ENCODE assay signal across 1 cellular context in the genomic region with DNA sequence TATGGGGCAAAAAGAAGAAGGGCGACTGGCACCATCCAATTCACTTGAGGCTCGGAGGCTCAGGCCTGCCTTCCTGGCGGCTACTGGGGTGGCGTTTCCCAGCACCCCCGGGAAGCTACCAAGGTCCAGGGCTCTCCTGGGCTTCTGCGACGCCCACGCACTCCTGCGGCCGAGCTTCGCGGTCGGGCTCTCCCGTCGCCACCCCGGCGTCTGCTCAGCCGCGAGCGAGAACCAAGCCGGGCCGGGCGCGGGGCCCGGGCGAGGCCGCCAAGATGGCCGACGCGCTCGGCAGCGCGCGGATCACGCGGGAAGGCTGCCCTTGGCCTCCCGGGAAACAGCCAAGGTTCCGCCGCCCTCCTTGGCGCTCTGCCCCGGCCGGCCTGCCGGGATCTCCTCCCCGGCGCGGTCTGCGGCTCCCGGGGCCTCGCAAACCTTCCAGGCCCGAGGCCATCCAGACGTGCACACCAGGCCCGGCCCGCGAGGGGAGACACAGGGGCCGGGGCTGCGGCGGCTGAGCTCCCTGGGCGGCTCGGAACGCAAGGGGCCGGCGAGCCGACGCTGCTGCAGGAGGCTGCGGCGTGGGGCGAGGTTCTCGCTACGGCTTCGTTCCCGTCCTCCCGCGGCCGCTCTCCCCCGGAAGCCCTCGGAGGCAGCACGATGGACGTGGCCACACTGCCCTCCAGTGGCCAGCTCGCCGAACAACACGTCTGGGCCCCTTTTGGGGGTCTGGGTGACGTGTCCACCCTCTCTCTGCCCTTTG.
A peak's percentile ranks its signal among the peaks of the same experiment; 100 is the strongest.
TF ChIP-seq lines count a peak whose summit lies in the region.

No MANE protein-coding gene starts in this region.

TF ChIP-seq in K562, 482 proteins besides CTCF, POLR2A, EP300 and RAD21 (continued from another document and continues in another):
- TF ChIP-seq, protein P1, sequence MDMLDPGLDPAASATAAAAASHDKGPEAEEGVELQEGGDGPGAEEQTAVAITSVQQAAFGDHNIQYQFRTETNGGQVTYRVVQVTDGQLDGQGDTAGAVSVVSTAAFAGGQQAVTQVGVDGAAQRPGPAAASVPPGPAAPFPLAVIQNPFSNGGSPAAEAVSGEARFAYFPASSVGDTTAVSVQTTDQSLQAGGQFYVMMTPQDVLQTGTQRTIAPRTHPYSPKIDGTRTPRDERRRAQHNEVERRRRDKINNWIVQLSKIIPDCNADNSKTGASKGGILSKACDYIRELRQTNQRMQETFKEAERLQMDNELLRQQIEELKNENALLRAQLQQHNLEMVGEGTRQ (CRISPR knock-in tag; IDR thresholded peaks at IDR 0.05): no peak
- TF ChIP-seq KLF1 (tag; IDR thresholded peaks at IDR 0.05) (no peak; the same call in 1 of the 2 replicates), SMAD2 (IDR thresholded peaks at IDR 0.05; ENCODE audit: low read depth, low read length) (no peak), C11orf30 (IDR thresholded peaks at IDR 0.05; ENCODE audit: low read depth) (no peak), MAFG (tag; conservative IDR thresholded peaks at IDR 0.05) (no peak), MTA1 (IDR thresholded peaks at IDR 0.05; ENCODE audit: borderline replicate concordance) (no peak), MCM2 (IDR thresholded peaks at IDR 0.05; ENCODE audit: low read depth) (no peak), TEAD4 (IDR thresholded peaks at IDR 0.05; ENCODE audit: low read length) (no peak), TEAD4 (CRISPR knock-in tag; IDR thresholded peaks at IDR 0.05; ENCODE audit: borderline replicate concordance) (peak; percentile 79), TAF7 (tag; IDR thresholded peaks at IDR 0.05) (no peak), SRF (CRISPR knock-in tag; IDR thresholded peaks at IDR 0.05) (no peak), GATAD2B (IDR thresholded peaks at IDR 0.05; ENCODE audit: borderline replicate concordance) (no peak; the same call in 1 of the 2 replicates), POLR3A (IDR thresholded peaks at IDR 0.05; ENCODE audit: borderline replicate concordance, extremely low read depth, insufficient read depth, insufficient read length) (no peak), BMI1 (IDR thresholded peaks at IDR 0.05; ENCODE audit: low read length) (no peak), ZNF707 (CRISPR knock-in tag; conservative IDR thresholded peaks at IDR 0.05) (no peak), ELF1 (tag; IDR thresholded peaks at IDR 0.05) (peak; percentile 80), SMARCA4 (IDR thresholded peaks at IDR 0.05) (no peak), STAT5A (IDR thresholded peaks at IDR 0.05; ENCODE audit: borderline replicate concordance, low read length) (no peak), ZNF133 (CRISPR knock-in tag; IDR thresholded peaks at IDR 0.05) (no peak), ASH1L (IDR thresholded peaks at IDR 0.05; ENCODE audit: borderline replicate concordance, low read depth, partially characterized antibody) (no peak), RFX7 (CRISPR knock-in tag; IDR thresholded peaks at IDR 0.05) (no peak), PTBP1 (IDR thresholded peaks at IDR 0.05; ENCODE audit: low read depth, low read length) (no peak), ZBED1 (IDR thresholded peaks at IDR 0.05) (no peak), SRSF3 (IDR thresholded peaks at IDR 0.05; ENCODE audit: insufficient read depth, low read length) (no peak), EZH2 (IDR thresholded peaks at IDR 0.05; ENCODE audit: borderline replicate concordance, low read depth, low read length) (no peak)
- TF ChIP-seq, protein P2, sequence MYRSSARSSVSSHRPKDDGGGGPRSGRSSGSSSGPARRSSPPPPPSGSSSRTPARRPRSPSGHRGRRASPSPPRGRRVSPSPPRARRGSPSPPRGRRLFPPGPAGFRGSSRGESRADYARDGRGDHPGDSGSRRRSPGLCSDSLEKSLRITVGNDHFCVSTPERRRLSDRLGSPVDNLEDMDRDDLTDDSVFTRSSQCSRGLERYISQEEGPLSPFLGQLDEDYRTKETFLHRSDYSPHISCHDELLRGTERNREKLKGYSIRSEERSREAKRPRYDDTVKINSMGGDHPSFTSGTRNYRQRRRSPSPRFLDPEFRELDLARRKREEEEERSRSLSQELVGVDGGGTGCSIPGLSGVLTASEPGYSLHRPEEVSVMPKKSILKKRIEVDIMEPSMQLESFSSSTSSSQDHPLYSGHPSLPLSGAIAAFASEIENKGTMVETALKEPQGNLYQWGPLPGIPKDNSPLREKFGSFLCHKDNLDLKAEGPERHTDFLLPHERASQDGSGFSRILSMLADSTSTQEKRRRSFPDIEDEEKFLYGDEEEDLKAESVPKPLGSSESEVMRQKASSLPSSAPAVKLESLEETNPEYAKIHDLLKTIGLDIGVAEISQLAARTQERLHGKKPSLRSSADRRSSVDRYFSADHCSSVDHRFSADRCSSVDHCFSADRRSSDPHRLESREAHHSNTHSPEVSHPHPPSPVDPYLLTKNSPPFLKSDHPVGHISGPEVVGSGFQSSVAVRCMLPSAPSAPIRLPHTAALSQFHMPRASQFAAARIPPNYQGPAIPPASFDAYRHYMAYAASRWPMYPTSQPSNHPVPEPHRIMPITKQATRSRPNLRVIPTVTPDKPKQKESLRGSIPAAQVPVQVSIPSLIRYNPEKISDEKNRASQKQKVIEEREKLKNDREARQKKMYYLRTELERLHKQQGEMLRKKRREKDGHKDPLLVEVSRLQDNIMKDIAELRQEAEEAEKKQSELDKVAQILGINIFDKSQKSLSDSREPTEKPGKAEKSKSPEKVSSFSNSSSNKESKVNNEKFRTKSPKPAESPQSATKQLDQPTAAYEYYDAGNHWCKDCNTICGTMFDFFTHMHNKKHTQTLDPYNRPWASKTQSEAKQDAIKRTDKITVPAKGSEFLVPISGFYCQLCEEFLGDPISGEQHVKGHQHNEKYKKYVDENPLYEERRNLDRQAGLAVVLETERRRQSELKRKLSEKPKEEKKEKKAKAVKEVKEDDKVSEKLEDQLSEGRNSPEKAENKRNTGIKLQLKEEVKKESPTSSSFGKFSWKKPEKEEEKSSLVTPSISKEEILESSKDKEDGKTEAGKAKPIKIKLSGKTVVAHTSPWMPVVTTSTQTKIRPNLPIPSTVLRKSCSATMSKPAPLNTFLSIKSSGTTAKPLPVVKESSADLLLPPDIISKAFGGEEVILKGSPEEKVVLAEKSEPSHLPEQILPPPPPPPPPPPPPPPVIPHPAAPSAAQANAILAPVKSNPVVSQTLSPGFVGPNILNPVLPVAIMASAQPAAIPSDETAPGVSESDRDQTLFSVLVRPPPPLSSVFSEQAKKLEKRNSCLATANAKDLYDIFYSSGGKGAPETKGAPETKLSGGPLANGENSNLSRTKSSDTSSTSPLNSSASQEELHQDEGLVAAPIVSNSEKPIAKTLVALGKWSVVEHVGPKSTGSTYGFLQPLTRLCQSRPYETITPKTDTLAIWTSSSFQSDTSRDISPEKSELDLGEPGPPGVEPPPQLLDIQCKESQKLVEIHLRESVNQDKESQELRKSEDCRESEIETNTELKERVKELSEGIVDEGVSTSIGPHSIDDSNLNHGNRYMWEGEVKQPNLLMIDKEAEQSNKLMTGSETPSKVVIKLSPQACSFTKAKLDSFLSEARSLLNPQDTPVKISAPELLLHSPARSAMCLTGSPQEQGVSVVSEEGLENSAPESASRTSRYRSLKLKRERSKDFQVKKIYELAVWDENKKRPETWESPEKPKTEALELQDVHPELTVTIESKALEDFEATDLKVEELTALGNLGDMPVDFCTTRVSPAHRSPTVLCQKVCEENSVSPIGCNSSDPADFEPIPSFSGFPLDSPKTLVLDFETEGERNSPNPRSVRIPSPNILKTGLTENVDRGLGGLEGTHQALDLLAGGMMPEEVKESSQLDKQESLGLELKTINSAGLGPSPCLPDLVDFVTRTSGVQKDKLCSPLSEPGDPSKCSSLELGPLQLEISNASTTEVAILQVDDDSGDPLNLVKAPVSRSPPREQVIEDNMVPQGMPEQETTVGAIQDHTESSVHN (IDR thresholded peaks at IDR 0.05; ENCODE audit: borderline replicate concordance in 1 of 2, low read depth in 1 of 2): no peak
- TF ChIP-seq, protein P3, sequence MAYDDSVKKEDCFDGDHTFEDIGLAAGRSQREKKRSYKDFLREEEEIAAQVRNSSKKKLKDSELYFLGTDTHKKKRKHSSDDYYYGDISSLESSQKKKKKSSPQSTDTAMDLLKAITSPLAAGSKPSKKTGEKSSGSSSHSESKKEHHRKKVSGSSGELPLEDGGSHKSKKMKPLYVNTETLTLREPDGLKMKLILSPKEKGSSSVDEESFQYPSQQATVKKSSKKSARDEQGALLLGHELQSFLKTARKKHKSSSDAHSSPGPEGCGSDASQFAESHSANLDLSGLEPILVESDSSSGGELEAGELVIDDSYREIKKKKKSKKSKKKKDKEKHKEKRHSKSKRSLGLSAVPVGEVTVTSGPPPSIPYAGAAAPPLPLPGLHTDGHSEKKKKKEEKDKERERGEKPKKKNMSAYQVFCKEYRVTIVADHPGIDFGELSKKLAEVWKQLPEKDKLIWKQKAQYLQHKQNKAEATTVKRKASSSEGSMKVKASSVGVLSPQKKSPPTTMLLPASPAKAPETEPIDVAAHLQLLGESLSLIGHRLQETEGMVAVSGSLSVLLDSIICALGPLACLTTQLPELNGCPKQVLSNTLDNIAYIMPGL (CRISPR knock-in tag; IDR thresholded peaks at IDR 0.05): peak; percentile 95
- TF ChIP-seq, protein P4, sequence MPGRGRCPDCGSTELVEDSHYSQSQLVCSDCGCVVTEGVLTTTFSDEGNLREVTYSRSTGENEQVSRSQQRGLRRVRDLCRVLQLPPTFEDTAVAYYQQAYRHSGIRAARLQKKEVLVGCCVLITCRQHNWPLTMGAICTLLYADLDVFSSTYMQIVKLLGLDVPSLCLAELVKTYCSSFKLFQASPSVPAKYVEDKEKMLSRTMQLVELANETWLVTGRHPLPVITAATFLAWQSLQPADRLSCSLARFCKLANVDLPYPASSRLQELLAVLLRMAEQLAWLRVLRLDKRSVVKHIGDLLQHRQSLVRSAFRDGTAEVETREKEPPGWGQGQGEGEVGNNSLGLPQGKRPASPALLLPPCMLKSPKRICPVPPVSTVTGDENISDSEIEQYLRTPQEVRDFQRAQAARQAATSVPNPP (IDR thresholded peaks at IDR 0.05; ENCODE audit: borderline replicate concordance, insufficient read depth, insufficient read length): no peak
- TF ChIP-seq, protein P5, sequence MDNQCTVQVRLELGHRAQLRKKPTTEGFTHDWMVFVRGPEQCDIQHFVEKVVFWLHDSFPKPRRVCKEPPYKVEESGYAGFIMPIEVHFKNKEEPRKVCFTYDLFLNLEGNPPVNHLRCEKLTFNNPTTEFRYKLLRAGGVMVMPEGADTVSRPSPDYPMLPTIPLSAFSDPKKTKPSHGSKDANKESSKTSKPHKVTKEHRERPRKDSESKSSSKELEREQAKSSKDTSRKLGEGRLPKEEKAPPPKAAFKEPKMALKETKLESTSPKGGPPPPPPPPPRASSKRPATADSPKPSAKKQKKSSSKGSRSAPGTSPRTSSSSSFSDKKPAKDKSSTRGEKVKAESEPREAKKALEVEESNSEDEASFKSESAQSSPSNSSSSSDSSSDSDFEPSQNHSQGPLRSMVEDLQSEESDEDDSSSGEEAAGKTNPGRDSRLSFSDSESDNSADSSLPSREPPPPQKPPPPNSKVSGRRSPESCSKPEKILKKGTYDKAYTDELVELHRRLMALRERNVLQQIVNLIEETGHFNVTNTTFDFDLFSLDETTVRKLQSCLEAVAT (IDR thresholded peaks at IDR 0.05): no peak
- TF ChIP-seq, protein P6, sequence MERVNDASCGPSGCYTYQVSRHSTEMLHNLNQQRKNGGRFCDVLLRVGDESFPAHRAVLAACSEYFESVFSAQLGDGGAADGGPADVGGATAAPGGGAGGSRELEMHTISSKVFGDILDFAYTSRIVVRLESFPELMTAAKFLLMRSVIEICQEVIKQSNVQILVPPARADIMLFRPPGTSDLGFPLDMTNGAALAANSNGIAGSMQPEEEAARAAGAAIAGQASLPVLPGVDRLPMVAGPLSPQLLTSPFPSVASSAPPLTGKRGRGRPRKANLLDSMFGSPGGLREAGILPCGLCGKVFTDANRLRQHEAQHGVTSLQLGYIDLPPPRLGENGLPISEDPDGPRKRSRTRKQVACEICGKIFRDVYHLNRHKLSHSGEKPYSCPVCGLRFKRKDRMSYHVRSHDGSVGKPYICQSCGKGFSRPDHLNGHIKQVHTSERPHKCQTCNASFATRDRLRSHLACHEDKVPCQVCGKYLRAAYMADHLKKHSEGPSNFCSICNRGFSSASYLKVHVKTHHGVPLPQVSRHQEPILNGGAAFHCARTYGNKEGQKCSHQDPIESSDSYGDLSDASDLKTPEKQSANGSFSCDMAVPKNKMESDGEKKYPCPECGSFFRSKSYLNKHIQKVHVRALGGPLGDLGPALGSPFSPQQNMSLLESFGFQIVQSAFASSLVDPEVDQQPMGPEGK (CRISPR knock-in tag; IDR thresholded peaks at IDR 0.05; ENCODE audit: borderline replicate concordance): no peak
- TF ChIP-seq, protein P7, sequence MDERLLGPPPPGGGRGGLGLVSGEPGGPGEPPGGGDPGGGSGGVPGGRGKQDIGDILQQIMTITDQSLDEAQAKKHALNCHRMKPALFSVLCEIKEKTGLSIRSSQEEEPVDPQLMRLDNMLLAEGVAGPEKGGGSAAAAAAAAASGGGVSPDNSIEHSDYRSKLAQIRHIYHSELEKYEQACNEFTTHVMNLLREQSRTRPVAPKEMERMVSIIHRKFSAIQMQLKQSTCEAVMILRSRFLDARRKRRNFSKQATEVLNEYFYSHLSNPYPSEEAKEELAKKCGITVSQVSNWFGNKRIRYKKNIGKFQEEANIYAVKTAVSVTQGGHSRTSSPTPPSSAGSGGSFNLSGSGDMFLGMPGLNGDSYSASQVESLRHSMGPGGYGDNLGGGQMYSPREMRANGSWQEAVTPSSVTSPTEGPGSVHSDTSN (CRISPR knock-in tag; IDR thresholded peaks at IDR 0.05; ENCODE audit: low read depth): no peak
- TF ChIP-seq, protein P7 (tag; conservative IDR thresholded peaks at IDR 0.05; ENCODE audit: low read depth): no peak
- TF ChIP-seq, protein P8, sequence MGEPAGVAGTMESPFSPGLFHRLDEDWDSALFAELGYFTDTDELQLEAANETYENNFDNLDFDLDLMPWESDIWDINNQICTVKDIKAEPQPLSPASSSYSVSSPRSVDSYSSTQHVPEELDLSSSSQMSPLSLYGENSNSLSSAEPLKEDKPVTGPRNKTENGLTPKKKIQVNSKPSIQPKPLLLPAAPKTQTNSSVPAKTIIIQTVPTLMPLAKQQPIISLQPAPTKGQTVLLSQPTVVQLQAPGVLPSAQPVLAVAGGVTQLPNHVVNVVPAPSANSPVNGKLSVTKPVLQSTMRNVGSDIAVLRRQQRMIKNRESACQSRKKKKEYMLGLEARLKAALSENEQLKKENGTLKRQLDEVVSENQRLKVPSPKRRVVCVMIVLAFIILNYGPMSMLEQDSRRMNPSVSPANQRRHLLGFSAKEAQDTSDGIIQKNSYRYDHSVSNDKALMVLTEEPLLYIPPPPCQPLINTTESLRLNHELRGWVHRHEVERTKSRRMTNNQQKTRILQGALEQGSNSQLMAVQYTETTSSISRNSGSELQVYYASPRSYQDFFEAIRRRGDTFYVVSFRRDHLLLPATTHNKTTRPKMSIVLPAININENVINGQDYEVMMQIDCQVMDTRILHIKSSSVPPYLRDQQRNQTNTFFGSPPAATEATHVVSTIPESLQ (CRISPR knock-in tag; IDR thresholded peaks at IDR 0.05): peak; percentile 20; the same call in 1 of the 2 replicates
